8 cellular contexts compared by ENCODE assay signal in the genomic region with DNA sequence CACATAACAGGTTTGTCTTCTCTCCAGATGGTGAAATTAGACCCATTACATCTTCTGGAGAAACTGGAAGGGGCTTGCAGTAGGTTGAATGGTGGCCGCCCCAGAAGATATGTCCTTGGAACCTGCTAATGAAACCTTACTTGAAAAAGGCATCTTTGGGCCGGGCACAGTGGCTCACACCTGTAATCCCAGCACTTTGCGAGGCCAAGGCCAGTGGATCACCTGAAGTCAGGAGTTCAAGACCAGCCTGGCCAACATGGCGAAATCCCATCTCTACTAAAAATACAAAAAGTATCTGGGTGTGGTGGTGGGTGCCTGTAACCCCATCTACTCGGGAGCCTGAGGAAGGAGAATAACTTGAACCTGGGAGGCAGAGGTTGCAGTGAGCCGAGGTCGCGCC. TPM values are rescaled to one million over a fixed set of nuclear protein-coding genes. Genes with fewer than 3 reads are reported as not detected.
A peak's percentile ranks its signal among the peaks of the same experiment; 100 is the strongest.
DNase-seq lines count a peak whose midpoint lies in the region; ATAC-seq and TF ChIP-seq lines count a peak whose summit lies in the region.
"Not testable (repeated sequence)": the region's sequence is repeated elsewhere in the genome, so short reads cannot be mapped to it uniquely, and the experiment has no call there.

No MANE protein-coding gene starts in this region.

- not testable (repeated sequence) for TF ChIP-seq EP300 in suprapubic skin (IDR thresholded peaks at IDR 0.05)

- not testable (repeated sequence) for H3K27me3 Mint-ChIP-seq in activated CD8-positive, alpha-beta T cell treated with anti-CD3 and anti-CD28 coated beads, Interleukin-2, amount 10 ng/mL, durations not matched to agents 7 days and 5 days (ENCODE audit: low read depth)
- peaks cover 63% of the 10 kb centered on the region for H3K27me3 Mint-ChIP-seq in osteocyte (ENCODE audit: unreplicated experiment)

- POLR2A ChIA-PET in activated CD8-positive, alpha-beta T cell treated with anti-CD3 and anti-CD28 coated beads, Interleukin-2, amount 10 ng/mL, durations not matched to agents 7 days and 5 days (lab: Charles Lee) = not testable (repeated sequence)

- not testable (repeated sequence) for H3K9ac ChIP-seq in colonic mucosa (ENCODE audit: low read depth in 2 of 2, low read length in 2 of 2)

- not testable (repeated sequence) for H3K36me3 Mint-ChIP-seq in activated CD8-positive, alpha-beta T cell treated with anti-CD3 and anti-CD28 coated beads, Interleukin-2, amount 10 ng/mL, durations not matched to agents 7 days and 5 days (ENCODE audit: low read depth); osteocyte (ENCODE audit: unreplicated experiment)

- H3K27ac ChIP-seq in Peyer's patch, colonic mucosa, suprapubic skin, vagina: not testable (repeated sequence)
- peak overlapping the region; percentile 36 for H3K27ac ChIP-seq in left ventricle myocardium inferior (replicated peaks)

- TF ChIP-seq CTCF in Peyer's patch (IDR thresholded peaks at IDR 0.05); colonic mucosa (IDR thresholded peaks at IDR 0.05); left ventricle myocardium inferior (IDR thresholded peaks at IDR 0.05; ENCODE audit: borderline replicate concordance); osteocyte (IDR thresholded peaks at IDR 0.05); suprapubic skin (IDR thresholded peaks at IDR 0.05); vagina (IDR thresholded peaks at IDR 0.05): not testable (repeated sequence)

- ATAC-seq in activated CD8-positive, alpha-beta T cell treated with anti-CD3 and anti-CD28 coated beads, Interleukin-2, amount 10 ng/mL, durations not matched to agents 7 days and 5 days; sciatic nerve: not testable (repeated sequence)

- intact Hi-C loops in colonic mucosa (cut with DNase I); left ventricle myocardium inferior (cut with micrococcal nuclease); sciatic nerve (cut with DNase I): not testable (repeated sequence)
- intact Hi-C loops in vagina (cut with DNase I) = loop anchor here (10.0 kb wide), 1 partner anchor 47 kb away; no protein-coding TSS in a partner anchor

- not testable (repeated sequence) for H3K4me1 Mint-ChIP-seq in activated CD8-positive, alpha-beta T cell treated with anti-CD3 and anti-CD28 coated beads, Interleukin-2, amount 10 ng/mL, durations not matched to agents 7 days and 5 days (ENCODE audit: low read depth); osteocyte (ENCODE audit: unreplicated experiment)

- H3K4me3 ChIP-seq in Peyer's patch, colonic mucosa, left ventricle myocardium inferior, suprapubic skin, vagina: not testable (repeated sequence)

- H3K9me3 Mint-ChIP-seq in activated CD8-positive, alpha-beta T cell treated with anti-CD3 and anti-CD28 coated beads, Interleukin-2, amount 10 ng/mL, durations not matched to agents 7 days and 5 days (ENCODE audit: insufficient read depth) = peaks cover 11% of the 10 kb centered on the region
- peaks cover 15% of the 10 kb centered on the region for H3K9me3 Mint-ChIP-seq in osteocyte (ENCODE audit: unreplicated experiment)

- not testable (repeated sequence) for H3K4me3 Mint-ChIP-seq in activated CD8-positive, alpha-beta T cell treated with anti-CD3 and anti-CD28 coated beads, Interleukin-2, amount 10 ng/mL, durations not matched to agents 7 days and 5 days; osteocyte (ENCODE audit: unreplicated experiment)

- not testable (repeated sequence) for H3K27me3 ChIP-seq in Peyer's patch; colonic mucosa; left ventricle myocardium inferior (ENCODE audit: low read depth); suprapubic skin; vagina

- CTCF ChIA-PET in activated CD8-positive, alpha-beta T cell treated with anti-CD3 and anti-CD28 coated beads, Interleukin-2, amount 10 ng/mL, durations not matched to agents 7 days and 5 days (lab: Charles Lee) = not testable (repeated sequence)

- not testable (repeated sequence) for TF ChIP-seq POLR2A in Peyer's patch (IDR thresholded peaks at IDR 0.05); suprapubic skin (IDR thresholded peaks at IDR 0.05); vagina (IDR thresholded peaks at IDR 0.05)

- WGBS in suprapubic skin = 85% methylated on average over 8 of the region's 8 CpGs

- DNase-seq in Peyer's patch = peak in 2 of 3 donors; percentile 3 to 25
- DNase-seq in activated CD8-positive, alpha-beta T cell treated with anti-CD3 and anti-CD28 coated beads, Interleukin-2, amount 10 ng/mL, durations not matched to agents 7 days and 5 days = peak; percentile 1
- DNase-seq in colonic mucosa = peak; percentile 10
- not testable (repeated sequence) for DNase-seq in left ventricle myocardium inferior
- peak; percentile 63 for DNase-seq in osteocyte (ENCODE audit: extremely low spot score, unreplicated experiment)
- peak; percentile 13 for DNase-seq in sciatic nerve (ENCODE audit: low spot score)
- DNase-seq in suprapubic skin (ENCODE audit: low spot score in 2 of 2) = peak; percentile 14 to 41
- DNase-seq in vagina (ENCODE audit: extremely low spot score in 2 of 2) = peak; percentile 16 to 47

- H3K9me3 ChIP-seq in Peyer's patch = peaks cover 0 to 11% (median 0%) of the 10 kb centered on the region in 4 donors
- not testable (repeated sequence) for H3K9me3 ChIP-seq in colonic mucosa, suprapubic skin, vagina
- peaks cover 19% of the 10 kb centered on the region for H3K9me3 ChIP-seq in left ventricle myocardium inferior (replicated peaks)

- H3K4me1 ChIP-seq in Peyer's patch (peaks cover 0 to 15% (median 0%) of the 10 kb centered on the region in 4 donors), colonic mucosa (peaks cover 12% of the 10 kb centered on the region), left ventricle myocardium inferior (peaks cover 45% of the 10 kb centered on the region), suprapubic skin (peaks cover 15% of the 10 kb centered on the region), vagina (peaks cover 15% of the 10 kb centered on the region)

- not testable (repeated sequence) for H3K27ac Mint-ChIP-seq in activated CD8-positive, alpha-beta T cell treated with anti-CD3 and anti-CD28 coated beads, Interleukin-2, amount 10 ng/mL, durations not matched to agents 7 days and 5 days; osteocyte (ENCODE audit: unreplicated experiment)

- not testable (repeated sequence) for H3K36me3 ChIP-seq in Peyer's patch, colonic mucosa, left ventricle myocardium inferior, suprapubic skin, vagina

RNA-seq across cellular contexts. Expression of gene SH3PXD2B, which starts 53.2 kb away (rescaled TPM):
- total RNA-seq in Peyer's patch (10 to 100 TPM in 3 of 4 donors, 1 to 10 TPM in 1; 5.8 to 26.4 (median 11.7) TPM), colonic mucosa (10 to 100 TPM; 12.2 to 13.2 TPM), left ventricle myocardium inferior (5.2 TPM), osteocyte (114 and 125 TPM in 2 replicates), sciatic nerve (39.5 TPM), suprapubic skin (10 to 100 TPM; 29.1 to 42.1 (median 31.3) TPM), vagina (30.9 TPM)
- under 1 TPM; 0.21 to 0.23 TPM for total RNA-seq in activated CD8-positive, alpha-beta T cell treated with anti-CD3 and anti-CD28 coated beads, Interleukin-2, amount 10 ng/mL, durations not matched to agents 7 days and 5 days
